Comparison of ENCODE assay signal across 20 cellular contexts in genomic region chr4:78818530-78818929, GRCh38.
"Had no signal": no experiment of that assay in that cellular context is flagged by ENCODE, and none has a peak within 500 bp of the region (broad histone marks: within the 10 kb centered on the region; RNA-seq: fewer than 3 reads in every experiment).

No MANE protein-coding gene starts in this region.

- H3K27me3 Mint-ChIP-seq: dendritic cell treated with granulocyte-macrophage colony-stimulating factor and Interleukin-4, amounts not matched to agents 40 ng/mL and 50 ng/mL, for 4 days; effector memory CD8-positive, alpha-beta T cell; natural killer cell treated with Interleukin-12 subunit alpha and Interleukin-12 subunit beta and Interleukin-15 and Interleukin-18, amount 100 ng/mL, for 72 hours; progenitor cell of endocrine pancreas; stimulated activated naive CD8-positive, alpha-beta T cell treated with anti-CD3 and anti-CD28 coated beads, Interleukin-15, Interleukin-2, amounts not matched to agents 100 ng/mL and 50 ng/mL, for 24 hours had no signal

- H3K9me3 Mint-ChIP-seq: effector memory CD8-positive, alpha-beta T cell; natural killer cell treated with Interleukin-12 subunit alpha and Interleukin-12 subunit beta and Interleukin-15 and Interleukin-18, amount 100 ng/mL, for 72 hours; stimulated activated effector memory CD8-positive, alpha-beta T cell treated with anti-CD3 and anti-CD28 coated beads, Interleukin-12 subunit alpha, Interleukin-12 subunit beta, amount 100 ng/mL, for 72 hours had no signal

- H3K4me1 Mint-ChIP-seq: stimulated activated effector memory CD8-positive, alpha-beta T cell treated with anti-CD3 and anti-CD28 coated beads, Interleukin-12 subunit alpha, Interleukin-12 subunit beta, amount 100 ng/mL, for 72 hours had no signal

- H3K4me3 Mint-ChIP-seq: dendritic cell treated with granulocyte-macrophage colony-stimulating factor and Interleukin-4, amounts not matched to agents 40 ng/mL and 50 ng/mL, for 4 days; effector memory CD8-positive, alpha-beta T cell; natural killer cell treated with Interleukin-12 subunit alpha and Interleukin-12 subunit beta and Interleukin-15 and Interleukin-18, amount 100 ng/mL, for 72 hours; stimulated activated effector memory CD8-positive, alpha-beta T cell treated with anti-CD3 and anti-CD28 coated beads, Interleukin-12 subunit alpha, Interleukin-12 subunit beta, amount 100 ng/mL, for 72 hours; stimulated activated naive CD8-positive, alpha-beta T cell treated with anti-CD3 and anti-CD28 coated beads, Interleukin-15, Interleukin-2, amounts not matched to agents 100 ng/mL and 50 ng/mL, for 24 hours had no signal

- H3K27ac Mint-ChIP-seq: dendritic cell treated with granulocyte-macrophage colony-stimulating factor and Interleukin-4, amounts not matched to agents 40 ng/mL and 50 ng/mL, for 4 days; effector memory CD8-positive, alpha-beta T cell; natural killer cell treated with Interleukin-12 subunit alpha and Interleukin-12 subunit beta and Interleukin-15 and Interleukin-18, amount 100 ng/mL, for 72 hours; progenitor cell of endocrine pancreas; stimulated activated effector memory CD8-positive, alpha-beta T cell treated with anti-CD3 and anti-CD28 coated beads, Interleukin-12 subunit alpha, Interleukin-12 subunit beta, amount 100 ng/mL, for 72 hours; stimulated activated naive CD8-positive, alpha-beta T cell treated with anti-CD3 and anti-CD28 coated beads, Interleukin-15, Interleukin-2, amounts not matched to agents 100 ng/mL and 50 ng/mL, for 24 hours had no signal

- H3K27me3 ChIP-seq: hepatocyte, pancreas, right lobe of liver, tibial nerve, upper lobe of right lung, vagina had no signal

- H3K27ac ChIP-seq: hepatocyte, pancreas, right lobe of liver, tibial nerve, upper lobe of right lung, vagina had no signal

- H3K4me2 ChIP-seq: hepatocyte had no signal

- H3K36me3 ChIP-seq: pancreas, right lobe of liver, tibial nerve, upper lobe of right lung, vagina had no signal

- H3K4me1 ChIP-seq: pancreas, right lobe of liver, upper lobe of right lung, vagina had no signal

- H3K4me3 ChIP-seq: hepatocyte, pancreas, right lobe of liver, tibial nerve, upper lobe of right lung, vagina had no signal

- H3K36me3 Mint-ChIP-seq: natural killer cell treated with Interleukin-12 subunit alpha and Interleukin-12 subunit beta and Interleukin-15 and Interleukin-18, amount 100 ng/mL, for 72 hours; stimulated activated effector memory CD8-positive, alpha-beta T cell treated with anti-CD3 and anti-CD28 coated beads, Interleukin-12 subunit alpha, Interleukin-12 subunit beta, amount 100 ng/mL, for 72 hours had no signal

- H3K9me3 ChIP-seq: pancreas, right lobe of liver, tibial nerve, upper lobe of right lung, vagina had no signal

- ATAC-seq: effector memory CD8-positive, alpha-beta T cell; natural killer cell treated with Interleukin-12 subunit alpha and Interleukin-12 subunit beta and Interleukin-15 and Interleukin-18, amount 100 ng/mL, for 72 hours; pancreas; right lobe of liver; stimulated activated effector memory CD8-positive, alpha-beta T cell treated with anti-CD3 and anti-CD28 coated beads, Interleukin-12 subunit alpha, Interleukin-12 subunit beta, amount 100 ng/mL, for 72 hours; upper lobe of right lung had no signal

- DNase-seq: effector memory CD8-positive, alpha-beta T cell; erythroblast; foreskin melanocyte; head of caudate nucleus; mammary epithelial cell; midbrain; occipital lobe; pancreas; right lobe of liver; stimulated activated CD4-positive, alpha-beta T cell treated with anti-CD3 and anti-CD28 coated beads, Interleukin-4, amount 100 ng/mL, for 1 hour; stimulated activated CD8-positive, alpha-beta memory T cell treated with anti-CD3 and anti-CD28 coated beads, Interleukin-4, amount 100 ng/mL, for 48 hours; upper lobe of right lung had no signal

- H2AFZ ChIP-seq: hepatocyte had no signal
